Comparison of ENCODE assay signal across 28 cellular contexts in the genomic region with DNA sequence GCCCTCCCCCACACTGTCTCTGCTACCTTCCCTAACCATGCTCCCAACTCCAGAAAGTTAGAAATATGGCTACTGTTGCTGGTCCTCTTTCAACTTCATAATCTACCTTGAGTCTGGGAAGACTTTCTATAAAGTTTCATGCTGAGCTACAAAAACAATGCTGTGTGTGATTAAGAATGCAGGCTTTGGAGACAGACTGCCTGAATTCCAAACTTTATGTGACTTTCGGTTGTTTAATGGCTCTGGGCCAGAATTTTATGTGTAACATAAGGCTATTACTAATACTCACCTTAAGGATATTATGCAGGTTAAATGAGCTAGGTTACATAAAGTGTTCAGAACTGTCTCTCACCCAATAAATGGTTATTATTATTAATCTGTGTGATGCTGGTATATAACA.
"Had no signal": no experiment of that assay in that cellular context is flagged by ENCODE, and none has a peak within 500 bp of the region (broad histone marks: within the 10 kb centered on the region; RNA-seq: fewer than 3 reads in every experiment).

No MANE protein-coding gene starts in this region.

- H3K27me3 ChIP-seq: ascending aorta, esophagus muscularis mucosa, gastrocnemius medialis, hepatocyte, neutrophil, stomach, thyroid gland, upper lobe of right lung had no signal

- H3K4me1 ChIP-seq: ascending aorta, esophagus muscularis mucosa, gastrocnemius medialis, thyroid gland, upper lobe of right lung had no signal

- H3K27ac Mint-ChIP-seq: activated naive CD8-positive, alpha-beta T cell treated with anti-CD3 and anti-CD28 coated beads for 36 hours; brain; dendritic cell treated with granulocyte-macrophage colony-stimulating factor and Interleukin-4, amounts not matched to agents 40 ng/mL and 50 ng/mL, for 4 days; nephron progenitor cell; progenitor cell of endocrine pancreas; stimulated activated naive B cell treated with anti-CD40 and anti-IgM and Interleukin-4, amounts not matched to agents 10 μg/mL and 1 μg/mL and 100 μg/mL, for 72 hours had no signal

- DNase-seq: activated CD4-positive, alpha-beta T cell treated with anti-CD3 and anti-CD28 coated beads for 48 hours; activated CD4-positive, alpha-beta T cell treated with anti-CD3 and anti-CD28 coated beads, Interleukin-2, amount 50 U/mL, for 48 hours; activated CD8-positive, alpha-beta memory T cell treated with anti-CD3 and anti-CD28 coated beads for 24 hours; activated effector memory CD4-positive, alpha-beta T cell treated with Interleukin-2 at 50 U/mL for 16 hours; activated naive CD4-positive, alpha-beta T cell treated with Interleukin-2 at 50 U/mL for 16 hours; activated naive CD8-positive, alpha-beta T cell treated with anti-CD3 and anti-CD28 coated beads for 36 hours; central memory CD4-positive, alpha-beta T cell; gastrocnemius medialis; left cardiac atrium; left ventricle myocardium superior; naive B cell; nephron progenitor cell; retina; stimulated activated CD4-positive, alpha-beta T cell treated with anti-CD3 and anti-CD28 coated beads, Interleukin-1b, Interleukin-23, amount 100 ng/mL, for 48 hours; stimulated activated naive B cell treated with anti-CD40 and anti-IgM and Interleukin-4, amounts not matched to agents 10 μg/mL and 1 μg/mL and 100 μg/mL, for 72 hours; stomach; T-helper 1 cell; thyroid gland; upper lobe of right lung had no signal

- H3K36me3 Mint-ChIP-seq: activated naive CD8-positive, alpha-beta T cell treated with anti-CD3 and anti-CD28 coated beads for 36 hours; brain had no signal

- H3K4me3 ChIP-seq: ascending aorta, esophagus muscularis mucosa, gastrocnemius medialis, hepatocyte, smooth muscle cell, stomach, thyroid gland, upper lobe of right lung had no signal

- H3K4me1 Mint-ChIP-seq: brain, naive B cell, nephron progenitor cell had no signal

- H3K27me3 Mint-ChIP-seq: activated naive CD8-positive, alpha-beta T cell treated with anti-CD3 and anti-CD28 coated beads for 36 hours; brain; dendritic cell treated with granulocyte-macrophage colony-stimulating factor and Interleukin-4, amounts not matched to agents 40 ng/mL and 50 ng/mL, for 4 days; naive B cell; progenitor cell of endocrine pancreas; stimulated activated naive B cell treated with anti-CD40 and anti-IgM and Interleukin-4, amounts not matched to agents 10 μg/mL and 1 μg/mL and 100 μg/mL, for 72 hours had no signal

- H3K4me3 Mint-ChIP-seq: activated naive CD8-positive, alpha-beta T cell treated with anti-CD3 and anti-CD28 coated beads for 36 hours; brain; dendritic cell treated with granulocyte-macrophage colony-stimulating factor and Interleukin-4, amounts not matched to agents 40 ng/mL and 50 ng/mL, for 4 days; naive B cell; nephron progenitor cell; stimulated activated naive B cell treated with anti-CD40 and anti-IgM and Interleukin-4, amounts not matched to agents 10 μg/mL and 1 μg/mL and 100 μg/mL, for 72 hours had no signal

- H3K9me3 Mint-ChIP-seq: activated naive CD8-positive, alpha-beta T cell treated with anti-CD3 and anti-CD28 coated beads for 36 hours; brain; dendritic cell treated with granulocyte-macrophage colony-stimulating factor and Interleukin-4, amounts not matched to agents 40 ng/mL and 50 ng/mL, for 4 days; naive B cell; nephron progenitor cell; stimulated activated naive B cell treated with anti-CD40 and anti-IgM and Interleukin-4, amounts not matched to agents 10 μg/mL and 1 μg/mL and 100 μg/mL, for 72 hours had no signal

- H3K27ac ChIP-seq: ascending aorta, esophagus muscularis mucosa, gastrocnemius medialis, hepatocyte, neutrophil, stomach, thyroid gland, upper lobe of right lung, VCaP had no signal

- H3K36me3 ChIP-seq: ascending aorta, gastrocnemius medialis, neutrophil, stomach, thyroid gland, upper lobe of right lung had no signal

- H3K9me3 ChIP-seq: ascending aorta, esophagus muscularis mucosa, gastrocnemius medialis, neutrophil, stomach, thyroid gland, upper lobe of right lung had no signal
